In the genomic region with DNA sequence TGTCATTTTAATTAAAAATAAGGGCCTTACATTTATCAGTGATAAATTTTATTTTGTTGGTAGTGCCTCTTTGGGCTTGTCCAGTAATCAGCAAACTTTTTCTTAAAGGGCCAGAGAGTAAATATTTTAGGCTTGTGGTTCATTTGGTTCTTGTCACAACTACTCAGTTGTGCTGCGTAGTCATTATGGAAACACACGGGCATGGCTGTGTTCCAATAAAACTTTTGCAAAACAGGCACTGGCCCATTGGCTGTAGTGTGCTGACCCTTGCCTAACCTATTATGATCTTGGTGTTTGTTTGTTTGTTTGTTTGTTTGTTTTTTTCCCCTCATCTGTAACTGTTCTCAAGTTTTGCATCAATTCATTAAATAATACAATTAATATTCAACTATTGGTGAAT, we compare ENCODE assay signal across 21 cellular contexts. TPM values are rescaled to one million over a fixed set of nuclear protein-coding genes. Genes with fewer than 3 reads are reported as not detected.
A peak's percentile ranks its signal among the peaks of the same experiment; 100 is the strongest.
DNase-seq lines count a peak whose midpoint lies in the region; ATAC-seq, FAIRE-seq and TF ChIP-seq lines count a peak whose summit lies in the region.
"Had no signal": no experiment of that assay in that cellular context is flagged by ENCODE, and none has a peak within 500 bp of the region (broad histone marks: within the 10 kb centered on the region; RNA-seq: fewer than 3 reads in every experiment).

No MANE protein-coding gene starts in this region.

- H3K4me2 ChIP-seq in GM23338, result no peak overlapping the region

- no TSS peak for BruUV-seq in Panc1 (replicated peaks; lab: Mats Ljungman, UMichigan)

- peaks cover 4% of the 10 kb centered on the region for H3K36me3 Mint-ChIP-seq in CD4-positive, alpha-beta T cell (ENCODE audit: low read depth)
- no peaks in the 10 kb centered on the region for H3K36me3 Mint-ChIP-seq in GM23338 (ENCODE audit: low read depth)
- H3K36me3 Mint-ChIP-seq: CD4-positive, CD25-positive, alpha-beta regulatory T cell had no signal

- H3K79me2 ChIP-seq in GM23338 (replicated peaks; ENCODE audit: insufficient read depth), result peaks cover 98% of the 10 kb centered on the region

- peaks cover 19% of the 10 kb centered on the region for H3K4me1 ChIP-seq in GM23338 (ENCODE audit: insufficient read depth)
- peaks cover 33% of the 10 kb centered on the region for H3K4me1 ChIP-seq in Panc1 (ENCODE audit: control insufficient read depth, insufficient read depth, low read length)
- peaks cover 0 to 3% (median 0%) of the 10 kb centered on the region in 3 donors for H3K4me1 ChIP-seq in pancreas
- no peaks in the 10 kb centered on the region for H3K4me1 ChIP-seq in uterus
- H3K4me1 ChIP-seq: SJCRH30 had no signal

- POLR2A ChIA-PET in CD4-positive, alpha-beta T cell (lab: Charles Lee), result interaction anchor here (1.9 kb wide), 1 partner anchor 20 kb away, joined by 10 read pairs; the partner anchor contains the start of gene TBPL1
- POLR2A ChIA-PET in Panc1 (lab: Charles Lee), result interaction anchor here (0.6 kb wide), 1 partner anchor 18 kb away, joined by 3 read pairs; no protein-coding TSS in a partner anchor

- no peak for TF ChIP-seq POLR2A in uterus (IDR thresholded peaks at IDR 0.05)

- no peaks in the 10 kb centered on the region for H3K9me3 Mint-ChIP-seq in CD4-positive, alpha-beta T cell
- H3K9me3 Mint-ChIP-seq in GM23338, result no peaks in the 10 kb centered on the region
- H3K9me3 Mint-ChIP-seq: CD4-positive, CD25-positive, alpha-beta regulatory T cell had no signal

- H2AFZ ChIP-seq in GM23338, result no peak overlapping the region

- H3K9me2 ChIP-seq in GM23338 (ENCODE audit: insufficient read depth), result no peaks in the 10 kb centered on the region

- no peak for TF ChIP-seq CTCF in CD4-positive, alpha-beta T cell (IDR thresholded peaks at IDR 0.05)
- TF ChIP-seq CTCF in GM23338 (conservative IDR thresholded peaks at IDR 0.05; ENCODE audit: low read depth in 2 of 2) (no peak), Panc1 (IDR thresholded peaks at IDR 0.05) (no peak), pancreas (IDR thresholded peaks at IDR 0.05) (no peak), uterus (IDR thresholded peaks at IDR 0.05) (no peak)

- FAIRE-seq in pancreas (lab: Jason Lieb, UNC), result no peak
- FAIRE-seq: GM18507, H54 had no signal

- no peaks in the 10 kb centered on the region for H3K27me3 Mint-ChIP-seq in CD4-positive, alpha-beta T cell
- no peaks in the 10 kb centered on the region for H3K27me3 Mint-ChIP-seq in GM23338 (ENCODE audit: insufficient read depth, low read depth, poor library complexity)
- H3K27me3 Mint-ChIP-seq: CD4-positive, CD25-positive, alpha-beta regulatory T cell had no signal

- H3K36me3 ChIP-seq in GM23338 (ENCODE audit: insufficient read depth) (no peaks in the 10 kb centered on the region), Panc1 (ENCODE audit: control insufficient read depth, insufficient read depth, low read length) (no peaks in the 10 kb centered on the region), pancreas (no peaks in the 10 kb centered on the region), uterus (no peaks in the 10 kb centered on the region)
- H3K36me3 ChIP-seq: SJCRH30 had no signal

- H3K4me3 ChIP-seq in GM23338, result no peak overlapping the region
- no peak overlapping the region for H3K4me3 ChIP-seq in Panc1 (ENCODE audit: low read depth in 2 of 2, low read length in 2 of 2)
- no peak overlapping the region for H3K4me3 ChIP-seq in pancreas
- no peak overlapping the region for H3K4me3 ChIP-seq in uterus
- H3K4me3 ChIP-seq: SJCRH30 had no signal

- H3K9me3 ChIP-seq in CD4-positive, alpha-beta T cell (ENCODE audit: control insufficient read depth, low read length), result no peaks in the 10 kb centered on the region
- no peaks in the 10 kb centered on the region for H3K9me3 ChIP-seq in Panc1 (ENCODE audit: control insufficient read depth, insufficient read depth, low read depth, low read length)
- no peaks in the 10 kb centered on the region for H3K9me3 ChIP-seq in pancreas
- no peaks in the 10 kb centered on the region for H3K9me3 ChIP-seq in uterus
- H3K9me3 ChIP-seq: BE2C, SJCRH30 had no signal

- peaks cover 59% of the 10 kb centered on the region for H3K4me1 Mint-ChIP-seq in CD4-positive, alpha-beta T cell (ENCODE audit: low read depth)
- H3K4me1 Mint-ChIP-seq in GM23338, result peaks cover 36% of the 10 kb centered on the region

- peaks cover 8% of the 10 kb centered on the region; the same call in 1 of the 2 replicates for H4K20me1 ChIP-seq in GM23338 (replicated peaks; ENCODE audit: insufficient read depth)

- H3K27ac Mint-ChIP-seq in CD4-positive, alpha-beta T cell, result peak overlapping the region; percentile 71
- no peak overlapping the region for H3K27ac Mint-ChIP-seq in GM23338

- in situ Hi-C loops in Panc1 (cut with HindIII; ENCODE audit: low pct_unique_long_range_greater_than_20kb, low sequenced_read_pairs), result no loop called here

- WGBS in pancreas, 2 donors, result 52 to 53% methylated on average over 2 of the region's 2 CpGs

- DNase-seq in CD4-positive, alpha-beta T cell, result no peak
- DNase-seq in GM23338 (ENCODE audit: low spot score), result no peak
- no peak for DNase-seq in Panc1 (ENCODE audit: low read depth, low spot score)
- DNase-seq in left lobe of liver (ENCODE audit: low spot score), result no peak
- no peak for DNase-seq in pancreas
- no peak for DNase-seq in uterus
- DNase-seq: BE2C; CD4-positive, CD25-positive, alpha-beta regulatory T cell; COR-L47; DND-41; NCI-H1092; NCI-H1436; NCI-H187 treated with DMSO at 0.1 percent for 48 hours; NCI-H2107; NCI-H510A; NCI-H748 treated with DMSO at 0.1 percent for 48 hours; SJCRH30 had no signal

- intact Hi-C loops in CD4-positive, alpha-beta T cell (cut with DNase I, micrococcal nuclease), result loop anchor here (2.0 to 10.0 kb wide), 3 partner anchors 20 to 122 kb away; partner anchors contain the start of gene TBPL1 (in 1 of the 2)
- intact Hi-C loops in Panc1 (cut with micrococcal nuclease; ENCODE audit: unreplicated experiment), result loop anchor here (2.0 to 5.0 kb wide), 2 partner anchors 50 to 124 kb away; no protein-coding TSS in a partner anchor
- intact Hi-C loops in pancreas (cut with DNase I), result loop anchor here in 1 of 3 donors (10.0 kb wide), 1 partner anchor 92 kb away; no protein-coding TSS in a partner anchor
- intact Hi-C loops in uterus (cut with DNase I; ENCODE audit: low total_unique reads), result loop anchor here (10.0 kb wide), 1 partner anchor 92 kb away; no protein-coding TSS in a partner anchor

- no peaks in the 10 kb centered on the region for H3K27me3 ChIP-seq in CD4-positive, alpha-beta T cell (ENCODE audit: control insufficient read depth, insufficient read depth, low read length)
- no peaks in the 10 kb centered on the region for H3K27me3 ChIP-seq in GM23338 (ENCODE audit: insufficient read depth)
- no peaks in the 10 kb centered on the region for H3K27me3 ChIP-seq in Panc1 (ENCODE audit: control insufficient read depth, insufficient read depth, low read length)
- no peaks in the 10 kb centered on the region for H3K27me3 ChIP-seq in pancreas
- H3K27me3 ChIP-seq in uterus, result no peaks in the 10 kb centered on the region
- H3K27me3 ChIP-seq: BE2C, SJCRH30 had no signal

- ATAC-seq in CD4-positive, alpha-beta T cell (ENCODE audit: poor library complexity), result no peak
- ATAC-seq in GM23338 (no peak), Panc1 (no peak), left lobe of liver (peak; percentile 73), pancreas (no peak), GM18520 (IDR thresholded peaks at IDR 0.05; ENCODE audit: unreplicated experiment) (no peak), HG02840 (IDR thresholded peaks at IDR 0.05; ENCODE audit: low FRiP score, unreplicated experiment) (no peak)

- H3K4me3 Mint-ChIP-seq in CD4-positive, alpha-beta T cell, result no peak overlapping the region
- H3K4me3 Mint-ChIP-seq in GM23338, result no peak overlapping the region

- CTCF ChIA-PET in CD4-positive, alpha-beta T cell (lab: Charles Lee), result interaction anchor here (0.8 to 2.4 kb wide), 5 partner anchors 9 to 18 kb away, joined by 3 to 9 read pairs (median 7); no protein-coding TSS in a partner anchor
- CTCF ChIA-PET in Panc1 (lab: Charles Lee), result interaction anchor here (1.7 to 1.8 kb wide), 2 partner anchors 91 to 125 kb away, joined by 9 to 11 read pairs; no protein-coding TSS in a partner anchor

- no peak overlapping the region for H3K27ac ChIP-seq in CD4-positive, alpha-beta T cell (ENCODE audit: low read depth, low read length)
- H3K27ac ChIP-seq in GM23338 (ENCODE audit: low read depth), result peak overlapping the region; percentile 22; the same call in 1 of the 2 replicates
- peak overlapping the region; percentile 23 for H3K27ac ChIP-seq in Panc1 (ENCODE audit: low read length)
- H3K27ac ChIP-seq in pancreas, result no peak overlapping the region
- no peak overlapping the region for H3K27ac ChIP-seq in uterus
- H3K27ac ChIP-seq: SJCRH30 had no signal

- no peaks in the 10 kb centered on the region for H3F3A ChIP-seq in GM23338 (replicated peaks; ENCODE audit: low read depth)

TF ChIP-seq in GM23338, 12 proteins besides CTCF, POLR2A, EP300 and RAD21:
- TF ChIP-seq CREB1 (CRISPR knock-in tag; IDR thresholded peaks at IDR 0.05; ENCODE audit: low read depth), result no peak

RNA-seq across cellular contexts. Expression of gene TBPL1, which starts 19.4 kb away (rescaled TPM):
- 10 to 100 TPM; 34.7 to 37.3 TPM for total RNA-seq in CD4-positive, alpha-beta T cell
- 72.9 and 94.9 TPM in 2 replicates for total RNA-seq in GM23338 (2014; rRNA removed; shearing (Covaris generic))
- polyA plus RNA-seq in GM23338 (2016; fragmentation: Nextera tagmentation; extraction: Ambion mirVana) (139 and 144 TPM in 2 replicates), pancreas (10 to 100 TPM; 14.0 to 20.6 TPM)
- total RNA-seq in Panc1 (2021; ENCODE audit: unreplicated experiment) (39.7 TPM), left lobe of liver (8.4 TPM), pancreas (10 to 100 TPM in 2 of 6 donors, 1 to 10 TPM in 4; 6.5 to 13.4 (median 9.1) TPM), uterus (10 to 100 TPM in 3 of 4 donors, 1 to 10 TPM in 1; 4.4 to 30.6 (median 19.7) TPM)
- 33.8 TPM for polyA plus RNA-seq in Panc1 (2012; ENCODE audit: insufficient read length)

Comparison
In these comparisons a context has a peak if more than half of its experiments do, and no peak if none do; other contexts are left out.
1. H3K27ac ChIP-seq: peak in GM23338 (single experiment) and Panc1 (single experiment); none in CD4-positive, alpha-beta T cell (single experiment), pancreas (0 of 4) and uterus (0 of 2).